ENCODE assay signal across 8 cellular contexts in genomic region chr11:18775492-18776292, GRCh38. TPM values are rescaled to one million over a fixed set of nuclear protein-coding genes. Genes with fewer than 3 reads are reported as not detected.
DNase-seq lines count a peak whose midpoint lies in the region; ATAC-seq and FAIRE-seq lines count a peak whose summit lies in the region.

No MANE protein-coding gene starts in this region.

- H3K4me3 ChIP-seq in small intestine (ENCODE audit: low read depth in 1 of 2, low read length in 2 of 2), result no peak overlapping the region

- no peak for FAIRE-seq in small intestine (lab: Jason Lieb, UNC)

- no peaks in the 10 kb centered on the region for H3K36me3 ChIP-seq in small intestine (ENCODE audit: control insufficient read depth in 2 of 2, insufficient read depth in 2 of 2, low read length in 2 of 2)

- peak; percentile 72 for ATAC-seq in GM19025 (IDR thresholded peaks at IDR 0.05; ENCODE audit: low read depth, unreplicated experiment)
- peak; percentile 71 for ATAC-seq in HG03139 (IDR thresholded peaks at IDR 0.05; ENCODE audit: unreplicated experiment)
- ATAC-seq in GM19455 (IDR thresholded peaks at IDR 0.05; ENCODE audit: unreplicated experiment), result no peak

- no peaks in the 10 kb centered on the region for H3K9me3 ChIP-seq in small intestine (ENCODE audit: control insufficient read depth, low read depth)

- 47 to 53% (median 49%) methylated on average over 16 of the region's 16 CpGs for WGBS in small intestine, 3 donors

- H3K4me1 ChIP-seq in small intestine (ENCODE audit: control insufficient read depth in 2 of 2, insufficient read depth in 1 of 2, low read depth in 1 of 2, low read length in 1 of 2), result no peaks in the 10 kb centered on the region

- no peaks in the 10 kb centered on the region for H3K27me3 ChIP-seq in small intestine (ENCODE audit: control insufficient read depth in 2 of 2, insufficient read depth in 2 of 2, low read length in 2 of 2)

- no peak overlapping the region for H3K27ac ChIP-seq in small intestine (ENCODE audit: low read depth in 1 of 2, low read length in 1 of 2)

- DNase-seq in COLO668 (lab: John Stamatoyannopoulos, UW; ENCODE audit: unreplicated experiment) (peak; percentile 75), NCI-H774 (lab: John Stamatoyannopoulos, UW) (peak; percentile 43), glomerular endothelial cell (ENCODE audit: extremely low read depth, low read depth, low spot score) (peak; percentile 31), small intestine (peak; percentile 69)
- peak; percentile 43 for DNase-seq in activated T-cell treated with anti-CD3 and anti-CD28 coated beads, Interleukin-2, amount 50 U/mL, for 1 hour

RNA-seq across cellular contexts. Expression of gene PTPN5, which starts 15.9 kb away (rescaled TPM):
- 0.34 TPM in 1 of 2 replicates, not detected in the other for total RNA-seq in glomerular endothelial cell
- polyA plus RNA-seq in small intestine, result 1 to 10 TPM in 1 of 3 donors, not detected in 2; 1.6 TPM

RNA-seq across cellular contexts. Expression of gene IGSF22, which starts 49.7 kb away (rescaled TPM):
- total RNA-seq in glomerular endothelial cell, result 0.06 TPM in 1 of 2 replicates, not detected in the other
- polyA plus RNA-seq in small intestine, result under 1 TPM; 0.27 to 0.89 (median 0.49) TPM
